In the genomic region with DNA sequence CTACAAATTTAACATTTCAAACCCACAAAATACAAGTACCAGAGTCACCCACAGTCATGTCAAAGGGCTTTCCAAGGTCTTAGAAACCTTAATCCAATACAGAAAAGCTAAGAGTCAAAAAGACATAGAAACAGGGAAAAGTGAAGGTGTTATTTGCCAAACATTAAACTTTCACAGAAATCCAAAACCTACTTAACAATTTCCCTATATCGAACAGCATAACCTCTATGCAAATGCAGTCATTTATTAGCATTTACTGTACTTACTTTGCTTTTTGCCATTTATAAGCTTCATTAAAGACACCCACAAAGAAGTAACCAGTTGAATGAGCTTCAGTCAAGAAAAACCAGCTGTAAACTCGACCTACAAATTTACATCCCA, we compare ENCODE assay signal across 8 cellular contexts. TPM values are rescaled to one million over a fixed set of nuclear protein-coding genes. Genes with fewer than 3 reads are reported as not detected.
DNase-seq lines count a peak whose midpoint lies in the region; ATAC-seq, FAIRE-seq and TF ChIP-seq lines count a peak whose summit lies in the region.

No MANE protein-coding gene starts in this region.

- no peaks in the 10 kb centered on the region for H3K9me3 Mint-ChIP-seq in activated CD4-positive, alpha-beta T cell treated with anti-CD3 and anti-CD28 coated beads, Interleukin-2, amount 10 ng/mL, durations not matched to agents 24 days and 14 days

- no peak for TF ChIP-seq CTCF in ascending aorta (IDR thresholded peaks at IDR 0.05)
- no peak for TF ChIP-seq CTCF in kidney (IDR thresholded peaks at IDR 0.05; ENCODE audit: borderline replicate concordance, extremely low read depth, insufficient read depth)
- TF ChIP-seq CTCF in thoracic aorta (IDR thresholded peaks at IDR 0.05) = no peak

- H3K36me3 Mint-ChIP-seq in activated CD4-positive, alpha-beta T cell treated with anti-CD3 and anti-CD28 coated beads, Interleukin-2, amount 10 ng/mL, durations not matched to agents 24 days and 14 days (ENCODE audit: low read depth) = peaks cover 2% of the 10 kb centered on the region

- H3K27me3 Mint-ChIP-seq in activated CD4-positive, alpha-beta T cell treated with anti-CD3 and anti-CD28 coated beads, Interleukin-2, amount 10 ng/mL, durations not matched to agents 24 days and 14 days = peaks cover 17% of the 10 kb centered on the region

- no peak overlapping the region for H3K4me3 Mint-ChIP-seq in activated CD4-positive, alpha-beta T cell treated with anti-CD3 and anti-CD28 coated beads, Interleukin-2, amount 10 ng/mL, durations not matched to agents 24 days and 14 days

- FAIRE-seq in kidney (lab: Jason Lieb, UNC) = no peak

- in situ Hi-C loops in HAP-1 (cut with MboI; ENCODE audit: low sequenced_read_pairs) = no loop called here

- H3K4me1 Mint-ChIP-seq in activated CD4-positive, alpha-beta T cell treated with anti-CD3 and anti-CD28 coated beads, Interleukin-2, amount 10 ng/mL, durations not matched to agents 24 days and 14 days = peaks cover 10% of the 10 kb centered on the region

- H3K9ac ChIP-seq in kidney (ENCODE audit: low read length in 2 of 2) = peak overlapping the region; percentile 70 to 93

- ATAC-seq in thoracic aorta (ENCODE audit: insufficient number of reproducible peaks, low FRiP score, low read depth) = no peak

- intact Hi-C loops in ascending aorta (cut with DNase I) = loop anchor here (5.0 to 10.0 kb wide), 3 partner anchors 219 to 651 kb away; partner anchors contain the start of genes FAS and LIPA
- intact Hi-C loops in kidney (cut with DNase I) = no loop called here
- intact Hi-C loops in activated CD4-positive, alpha-beta T cell treated with anti-CD3 and anti-CD28 coated beads, Interleukin-2, amount 10 ng/mL, durations not matched to agents 24 days and 14 days (cut with micrococcal nuclease) = loop anchor here (5.0 kb wide), 1 partner anchor 1229 kb away; the partner anchor contains the start of gene RPP30

- H3K27ac ChIP-seq in ascending aorta (peak overlapping the region; percentile 72 to 91), kidney (ENCODE audit: low read depth in 2 of 2, low read length in 2 of 2) (peak overlapping the region; percentile 85 to 90), thoracic aorta (peak overlapping the region; percentile 3 to 43)

- no peak overlapping the region for H3K27ac Mint-ChIP-seq in activated CD4-positive, alpha-beta T cell treated with anti-CD3 and anti-CD28 coated beads, Interleukin-2, amount 10 ng/mL, durations not matched to agents 24 days and 14 days

- H3K4me3 ChIP-seq in HAP-1 = peak overlapping the region; percentile 53
- H3K4me3 ChIP-seq in ascending aorta = peak overlapping the region; percentile 92 to 97
- H3K4me3 ChIP-seq in kidney (ENCODE audit: low read length in 2 of 2) = peak overlapping the region; percentile 87 to 89
- H3K4me3 ChIP-seq in thoracic aorta = peak overlapping the region; percentile 78

- H3K36me3 ChIP-seq in HAP-1 (replicated peaks) (no peaks in the 10 kb centered on the region), ascending aorta (no peaks in the 10 kb centered on the region), kidney (ENCODE audit: control insufficient read depth in 1 of 2, insufficient read depth in 2 of 2, low read length in 2 of 2) (no peaks in the 10 kb centered on the region), thoracic aorta (no peaks in the 10 kb centered on the region)

- H3K27me3 ChIP-seq in HAP-1 (ENCODE audit: low read depth) (no peaks in the 10 kb centered on the region), ascending aorta (no peaks in the 10 kb centered on the region), thoracic aorta (replicated peaks; ENCODE audit: insufficient read depth) (no peaks in the 10 kb centered on the region)

- peaks cover 31% of the 10 kb centered on the region for H3K4me1 ChIP-seq in HAP-1
- H3K4me1 ChIP-seq in ascending aorta = no peaks in the 10 kb centered on the region
- H3K4me1 ChIP-seq in kidney (ENCODE audit: control insufficient read depth in 1 of 2, insufficient read depth in 1 of 2, low read depth in 1 of 2, low read length in 2 of 2) = peaks cover 9 to 17% of the 10 kb centered on the region in 2 donors
- H3K4me1 ChIP-seq in thoracic aorta (ENCODE audit: control insufficient read depth in 1 of 2, low read depth in 2 of 2) = peaks cover 6 to 21% of the 10 kb centered on the region in 2 donors

- no peaks in the 10 kb centered on the region for H3K9me3 ChIP-seq in HAP-1
- no peaks in the 10 kb centered on the region for H3K9me3 ChIP-seq in ascending aorta
- H3K9me3 ChIP-seq in kidney (ENCODE audit: control insufficient read depth in 1 of 2, low read length in 2 of 2) = no peaks in the 10 kb centered on the region
- no peaks in the 10 kb centered on the region for H3K9me3 ChIP-seq in thoracic aorta

- no peak for DNase-seq in HAP-1 (ENCODE audit: low spot score in 2 of 2)
- no peak for DNase-seq in ascending aorta (ENCODE audit: low spot score in 2 of 2)
- DNase-seq in kidney = no peak
- no peak for DNase-seq in thoracic aorta (ENCODE audit: low spot score)
- no peak for DNase-seq in occipital lobe (lab: John Stamatoyannopoulos, UW)
- no peak for DNase-seq in T-helper 1 cell
- no peak for DNase-seq in activated CD4-positive, alpha-beta T cell treated with anti-CD3 and anti-CD28 coated beads, Interleukin-2, amount 10 ng/mL, durations not matched to agents 24 days and 14 days
- no peak for DNase-seq in stimulated activated CD4-positive, alpha-beta T cell treated with anti-CD3 and anti-CD28 coated beads, Interleukin-2, amount 100 ng/mL, for 24 hours

RNA-seq across cellular contexts. Expression of gene PANK1, which starts 1.6 kb away (rescaled TPM):
- total RNA-seq in ascending aorta = 1.5 TPM
- total RNA-seq in kidney = 5.4 TPM
- 31.3 TPM for polyA plus RNA-seq in kidney (ENCODE audit: insufficient read depth, low read depth, low replicate concordance)
- total RNA-seq in thoracic aorta = 1 to 10 TPM in 1 of 2 donors, under 1 TPM in 1; 0.95 to 5.5 TPM
- 43.5 TPM for total RNA-seq in occipital lobe
- total RNA-seq in activated CD4-positive, alpha-beta T cell treated with anti-CD3 and anti-CD28 coated beads, Interleukin-2, amount 10 ng/mL, durations not matched to agents 24 days and 14 days = 4.8 and 4.9 TPM in 2 replicates

RNA-seq across cellular contexts. Expression of gene KIF20B, which starts 58.0 kb away (rescaled TPM):
- total RNA-seq in ascending aorta (2.4 TPM), kidney (7.3 TPM), thoracic aorta (1 to 10 TPM; 2.0 to 9.9 TPM), occipital lobe (11.2 TPM)
- 0.67 TPM for polyA plus RNA-seq in kidney (ENCODE audit: insufficient read depth, low read depth, low replicate concordance)
- 55.0 and 55.6 TPM in 2 replicates for total RNA-seq in activated CD4-positive, alpha-beta T cell treated with anti-CD3 and anti-CD28 coated beads, Interleukin-2, amount 10 ng/mL, durations not matched to agents 24 days and 14 days

Comparison
In these comparisons a context has a peak if more than half of its experiments do, and no peak if none do; other contexts are left out.
1. H3K27ac ChIP-seq: peak in every context shown above with its lines; median percentile 88 in kidney; 82 in ascending aorta; 23 in thoracic aorta.